Comparison of ENCODE assay signal across 10 cellular contexts in the genomic region with DNA sequence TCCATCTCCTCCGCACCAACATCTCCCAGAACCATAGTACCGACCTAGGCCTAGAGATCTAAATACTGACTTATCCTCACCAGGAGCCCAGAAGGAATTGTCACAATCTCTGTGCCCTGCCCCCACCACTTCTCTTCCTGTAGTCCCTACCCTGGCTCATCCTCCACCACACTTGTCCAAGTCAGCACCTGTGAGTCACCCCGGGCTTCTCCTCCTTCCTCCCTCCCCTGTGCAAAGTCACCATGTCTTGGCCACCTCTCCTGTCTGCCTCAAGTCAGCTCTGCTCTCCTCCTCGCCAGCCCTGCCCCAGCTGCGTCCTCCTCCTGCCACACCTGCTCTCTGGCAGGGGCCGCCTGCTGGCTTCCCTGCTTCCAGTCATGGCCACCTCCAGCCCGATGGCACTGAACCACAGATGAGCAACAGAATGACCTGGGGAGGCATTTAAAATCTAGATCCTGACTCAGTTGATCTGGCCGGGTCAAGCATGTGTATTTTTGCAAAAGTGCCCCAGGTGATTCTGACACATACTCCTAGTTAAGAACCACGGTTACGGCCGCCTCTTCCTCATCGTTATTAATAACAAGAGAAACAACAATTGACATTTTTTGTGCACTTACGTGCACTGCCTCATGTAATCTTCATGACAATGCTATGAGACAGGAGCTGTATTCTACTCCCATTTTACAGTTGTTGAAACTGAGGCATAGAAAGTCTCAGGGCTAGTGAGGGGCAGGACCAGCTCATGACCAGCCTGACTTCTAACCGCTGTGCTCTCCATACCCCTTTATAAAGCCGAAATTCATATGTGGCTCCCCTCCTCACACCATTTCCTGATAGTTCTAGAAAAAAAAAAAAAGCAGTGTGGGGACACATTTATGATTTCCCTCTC. TPM values are rescaled to one million over a fixed set of nuclear protein-coding genes. Genes with fewer than 3 reads are reported as not detected.
A peak's percentile ranks its signal among the peaks of the same experiment; 100 is the strongest.
DNase-seq lines count a peak whose midpoint lies in the region; ATAC-seq and TF ChIP-seq lines count a peak whose summit lies in the region.
"Had no signal": no experiment of that assay in that cellular context is flagged by ENCODE, and none has a peak within 500 bp of the region (broad histone marks: within the 10 kb centered on the region; RNA-seq: fewer than 3 reads in every experiment).

No MANE protein-coding gene starts in this region.

- H3K27me3 ChIP-seq in breast epithelium: no peaks in the 10 kb centered on the region
- no peaks in the 10 kb centered on the region for H3K27me3 ChIP-seq in naive thymus-derived CD4-positive, alpha-beta T cell (ENCODE audit: control insufficient read depth in 2 of 2, insufficient read depth in 2 of 2, low read length in 2 of 2)

- H3K4me3 ChIP-seq in breast epithelium: no peak overlapping the region
- H3K4me3 ChIP-seq in naive thymus-derived CD4-positive, alpha-beta T cell (ENCODE audit: low read length): no peak overlapping the region
- H3K4me3 ChIP-seq: SK-N-MC had no signal

- H3K4me3 Mint-ChIP-seq in Calu3 (ENCODE audit: low read depth, unreplicated experiment): no peak overlapping the region
- no peak overlapping the region for H3K4me3 Mint-ChIP-seq in naive thymus-derived CD4-positive, alpha-beta T cell
- H3K4me3 Mint-ChIP-seq: naive B cell had no signal

- H3K36me3 Mint-ChIP-seq in Calu3 (ENCODE audit: insufficient read depth, unreplicated experiment): no peaks in the 10 kb centered on the region
- peaks cover 9 to 42% (median 22%) of the 10 kb centered on the region in 5 donors for H3K36me3 Mint-ChIP-seq in naive thymus-derived CD4-positive, alpha-beta T cell

- no peaks in the 10 kb centered on the region for H3K36me3 ChIP-seq in breast epithelium
- peaks cover 0 to 25% (median 0%) of the 10 kb centered on the region in 3 experiments for H3K36me3 ChIP-seq in naive thymus-derived CD4-positive, alpha-beta T cell (ENCODE audit: control insufficient read depth in 2 of 3, insufficient read depth in 3 of 3, low read length in 3 of 3)

- in situ Hi-C loops in G401 (cut with HindIII; ENCODE audit: low sequenced_read_pairs): no loop called here

- H3K9me3 ChIP-seq in breast epithelium: no peaks in the 10 kb centered on the region
- H3K9me3 ChIP-seq in naive thymus-derived CD4-positive, alpha-beta T cell (ENCODE audit: control insufficient read depth in 2 of 3, low read length in 3 of 3): no peaks in the 10 kb centered on the region

- H3K9me3 Mint-ChIP-seq in Calu3 (ENCODE audit: low read depth, unreplicated experiment): no peaks in the 10 kb centered on the region
- no peaks in the 10 kb centered on the region for H3K9me3 Mint-ChIP-seq in naive thymus-derived CD4-positive, alpha-beta T cell
- H3K9me3 Mint-ChIP-seq: naive B cell had no signal

- H3K4me1 ChIP-seq in breast epithelium: no peaks in the 10 kb centered on the region
- peaks cover 0 to 3% of the 10 kb centered on the region in 2 donors for H3K4me1 ChIP-seq in naive thymus-derived CD4-positive, alpha-beta T cell (ENCODE audit: control insufficient read depth in 2 of 2, insufficient read depth in 2 of 2, low read length in 2 of 2)

- H3K27ac Mint-ChIP-seq in Calu3 (ENCODE audit: unreplicated experiment): no peak overlapping the region
- peak overlapping the region in 2 of 9 donors; percentile 15 to 19 for H3K27ac Mint-ChIP-seq in naive thymus-derived CD4-positive, alpha-beta T cell

- H3K27me3 Mint-ChIP-seq in Calu3 (ENCODE audit: unreplicated experiment): no peaks in the 10 kb centered on the region
- H3K27me3 Mint-ChIP-seq in naive thymus-derived CD4-positive, alpha-beta T cell: no peaks in the 10 kb centered on the region
- H3K27me3 Mint-ChIP-seq: naive B cell had no signal

- peak; percentile 92 for ATAC-seq in naive thymus-derived CD4-positive, alpha-beta T cell

- intact Hi-C loops in Calu3 (cut with micrococcal nuclease; ENCODE audit: unreplicated experiment) (loop anchor here (10.0 kb wide), 1 partner anchor 147 kb away; no protein-coding TSS in a partner anchor), breast epithelium (cut with DNase I; ENCODE audit: low total_unique reads) (no loop called here)
- intact Hi-C loops in naive thymus-derived CD4-positive, alpha-beta T cell (cut with micrococcal nuclease): no loop called here

- no peak for TF ChIP-seq POLR2A in breast epithelium (IDR thresholded peaks at IDR 0.05)

- DNase-seq in Calu3: peak; percentile 6
- peak; percentile 50 for DNase-seq in LoVo (ENCODE audit: low spot score)
- peak; percentile 66 to 73 for DNase-seq in breast epithelium (ENCODE audit: low spot score in 2 of 2)
- DNase-seq in naive thymus-derived CD4-positive, alpha-beta T cell: no peak
- DNase-seq in G401 (ENCODE audit: low spot score): no peak
- DNase-seq in NCI-H1092 treated with DMSO at 0.1 percent for 48 hours (lab: John Stamatoyannopoulos, UW): no peak
- no peak for DNase-seq in NCI-H446 (lab: John Stamatoyannopoulos, UW)
- no peak for DNase-seq in NCI-H2081 (lab: John Stamatoyannopoulos, UW)
- DNase-seq: naive B cell had no signal

- CTCF ChIA-PET in Calu3 (lab: Charles Lee): no interaction called here
- CTCF ChIA-PET in naive thymus-derived CD4-positive, alpha-beta T cell (lab: Charles Lee): no interaction called here

- POLR2A ChIA-PET in naive thymus-derived CD4-positive, alpha-beta T cell (lab: Charles Lee): no interaction called here

- peak overlapping the region; percentile 10 to 50 for H3K27ac ChIP-seq in breast epithelium
- H3K27ac ChIP-seq in naive thymus-derived CD4-positive, alpha-beta T cell (ENCODE audit: low read depth, low read length): no peak overlapping the region
- H3K27ac ChIP-seq: SK-N-MC had no signal

- peaks cover 17% of the 10 kb centered on the region for H3K4me1 Mint-ChIP-seq in Calu3 (ENCODE audit: low read depth, unreplicated experiment)
- H3K4me1 Mint-ChIP-seq in naive thymus-derived CD4-positive, alpha-beta T cell: peaks cover 5 to 24% (median 6%) of the 10 kb centered on the region in 7 donors

- no TSS peak for BruUV-seq in Calu3 (replicated peaks; lab: Mats Ljungman, UMichigan)

- TF ChIP-seq CTCF in Calu3 (IDR thresholded peaks at IDR 0.05; ENCODE audit: unreplicated experiment) (no peak), breast epithelium (IDR thresholded peaks at IDR 0.05) (no peak)

RNA-seq across cellular contexts. Expression of a gene that starts 36.1 kb away (rescaled TPM):
- total RNA-seq in Calu3 (2022) (0.17 and 0.27 TPM in 2 replicates), breast epithelium (1 to 10 TPM; 1.6 to 4.5 (median 1.8) TPM)
- 1 to 10 TPM; 1.7 to 2.9 (median 2.3) TPM for total RNA-seq in naive thymus-derived CD4-positive, alpha-beta T cell
- polyA plus RNA-seq in naive thymus-derived CD4-positive, alpha-beta T cell: 1 to 10 TPM in 1 of 2 donors, under 1 TPM in 1; 0.91 to 1.2 TPM
- total RNA-seq in G401 (2014; rRNA removed; shearing (Covaris generic)): 0.55 and 1.3 TPM in 2 replicates

Comparison
In these comparisons a context has a peak if more than half of its experiments do, and no peak if none do; other contexts are left out.
1. DNase-seq: peak in Calu3 (single experiment), LoVo (single experiment) and breast epithelium (2 of 2); none in naive thymus-derived CD4-positive, alpha-beta T cell (0 of 9), G401 (single experiment), NCI-H1092 treated with DMSO at 0.1 percent for 48 hours (single experiment), NCI-H446 (0 of 2) and NCI-H2081 (0 of 2).